8 cellular contexts compared by ENCODE assay signal in genomic region chr4:112523008-112523440, GRCh38. TPM values are rescaled to one million over a fixed set of nuclear protein-coding genes. Genes with fewer than 3 reads are reported as not detected.
DNase-seq lines count a peak whose midpoint lies in the region; ATAC-seq and TF ChIP-seq lines count a peak whose summit lies in the region.

No MANE protein-coding gene starts in this region.

- no peak for TF ChIP-seq CTCF in CD4-positive, alpha-beta T cell (IDR thresholded peaks at IDR 0.05)
- no peak for TF ChIP-seq CTCF in glutamatergic neuron (IDR thresholded peaks at IDR 0.05; ENCODE audit: partially characterized antibody, unreplicated experiment)

- CTCF ChIA-PET in CD4-positive, alpha-beta T cell (lab: Charles Lee) = interaction anchor here (0.8 to 1.4 kb wide), 2 partner anchors 11 to 19 kb away, joined by 3 to 8 read pairs; no protein-coding TSS in a partner anchor

- ATAC-seq in CD4-positive, alpha-beta T cell (ENCODE audit: poor library complexity) = peak; percentile 51
- peak; percentile 48 for ATAC-seq in GM19463 (IDR thresholded peaks at IDR 0.05; ENCODE audit: unreplicated experiment)

- H3K4me3 Mint-ChIP-seq in CD4-positive, alpha-beta T cell = peak overlapping the region; percentile 89
- H3K4me3 Mint-ChIP-seq in glutamatergic neuron (ENCODE audit: unreplicated experiment) = peak overlapping the region; percentile 87

- POLR2A ChIA-PET in CD4-positive, alpha-beta T cell (lab: Charles Lee) = interaction anchor here (1.1 to 1.4 kb wide), 2 partner anchors 209 to 291 kb away, joined by 3 to 4 read pairs; partner anchors contain the start of gene AP1AR

- H3K4me1 Mint-ChIP-seq in CD4-positive, alpha-beta T cell (ENCODE audit: low read depth) = peaks cover 59% of the 10 kb centered on the region
- H3K4me1 Mint-ChIP-seq in glutamatergic neuron (ENCODE audit: low read depth, unreplicated experiment) = peaks cover 17% of the 10 kb centered on the region

- peaks cover 9% of the 10 kb centered on the region for H3K9me3 ChIP-seq in CD4-positive, alpha-beta T cell (ENCODE audit: control insufficient read depth, low read length)

- intact Hi-C loops in CD4-positive, alpha-beta T cell (cut with DNase I, micrococcal nuclease) = loop anchor here (1.0 to 5.0 kb wide), 3 partner anchors 114 to 291 kb away; partner anchors contain the start of genes AP1AR (in 2 of the 2), LARP7 (in 1 of the 2) and ZGRF1 (in 1 of the 2)

- H3K4me3 ChIP-seq in skeletal muscle cell (ENCODE audit: low read depth, low read length) = peak overlapping the region; percentile 44

- H3K27ac ChIP-seq in CD4-positive, alpha-beta T cell (ENCODE audit: low read depth, low read length) = no peak overlapping the region

- peaks cover 6% of the 10 kb centered on the region for H3K9me3 Mint-ChIP-seq in CD4-positive, alpha-beta T cell
- peaks cover 3% of the 10 kb centered on the region for H3K9me3 Mint-ChIP-seq in glutamatergic neuron (ENCODE audit: unreplicated experiment)

- peaks cover 85% of the 10 kb centered on the region for H3K27me3 Mint-ChIP-seq in CD4-positive, alpha-beta T cell
- peaks cover 22% of the 10 kb centered on the region for H3K27me3 Mint-ChIP-seq in glutamatergic neuron (ENCODE audit: unreplicated experiment)

- H3K36me3 Mint-ChIP-seq in CD4-positive, alpha-beta T cell (ENCODE audit: low read depth) = no peaks in the 10 kb centered on the region
- no peaks in the 10 kb centered on the region for H3K36me3 Mint-ChIP-seq in glutamatergic neuron (ENCODE audit: unreplicated experiment)

- H3K27ac Mint-ChIP-seq in CD4-positive, alpha-beta T cell = no peak overlapping the region
- H3K27ac Mint-ChIP-seq in glutamatergic neuron (ENCODE audit: unreplicated experiment) = peak overlapping the region; percentile 31

- peaks cover 60% of the 10 kb centered on the region for H3K27me3 ChIP-seq in CD4-positive, alpha-beta T cell (ENCODE audit: control insufficient read depth, insufficient read depth, low read length)

- DNase-seq in CD4-positive, alpha-beta T cell = peak in 4 of 10 experiments; percentile 22 to 46 (median 33)
- DNase-seq in HK-2 (ENCODE audit: unreplicated experiment) (peak; percentile 61), glutamatergic neuron (peak; percentile 73), skeletal muscle cell (ENCODE audit: low read depth) (no peak), NCI-H69 (lab: John Stamatoyannopoulos, UW) (no peak), LoVo (ENCODE audit: low spot score) (no peak)
- peak; percentile 71 for DNase-seq in activated CD8-positive, alpha-beta memory T cell treated with anti-CD3 and anti-CD28 coated beads for 24 hours

RNA-seq across cellular contexts. Expression of gene NEUROG2, which starts 7.0 kb away (rescaled TPM):
- not detected for total RNA-seq in CD4-positive, alpha-beta T cell
- total RNA-seq in glutamatergic neuron (ENCODE audit: unreplicated experiment) = 7.3 TPM

Comparison
In these comparisons a context has a peak if more than half of its experiments do, and no peak if none do; other contexts are left out.
1. DNase-seq: peak in HK-2 (single experiment), activated CD8-positive, alpha-beta memory T cell treated with anti-CD3 and anti-CD28 coated beads for 24 hours (single experiment) and glutamatergic neuron (single experiment); none in skeletal muscle cell (single experiment), NCI-H69 (single experiment) and LoVo (single experiment).